In the genomic region with DNA sequence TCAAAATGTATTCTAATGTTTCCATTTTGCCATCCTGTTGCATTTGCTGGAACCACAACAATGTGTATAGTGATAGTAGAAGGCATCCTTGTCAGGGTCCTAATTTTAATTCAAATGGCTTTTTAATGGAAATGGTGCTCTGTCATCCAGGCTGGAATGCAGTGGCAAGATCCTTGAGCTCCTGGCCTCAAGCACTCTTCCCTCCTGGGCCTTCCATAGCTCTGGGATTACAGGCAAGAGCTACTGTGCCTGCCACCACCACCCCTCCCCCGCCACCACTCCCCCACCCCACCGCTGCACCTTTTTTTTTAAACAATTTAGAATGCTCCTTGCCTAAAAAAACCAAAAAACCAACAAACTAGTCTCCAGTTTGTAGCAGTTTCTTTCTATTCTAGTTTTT, we compare ENCODE assay signal across 29 cellular contexts. TPM values are rescaled to one million over a fixed set of nuclear protein-coding genes. Genes with fewer than 3 reads are reported as not detected.
DNase-seq lines count a peak whose midpoint lies in the region; TF ChIP-seq lines count a peak whose summit lies in the region.
"Had no signal": no experiment of that assay in that cellular context is flagged by ENCODE, and none has a peak within 500 bp of the region (broad histone marks: within the 10 kb centered on the region; RNA-seq: fewer than 3 reads in every experiment).

No MANE protein-coding gene starts in this region.

- no peak overlapping the region for H3K27ac ChIP-seq in endodermal cell (ENCODE audit: low read depth, low read length)
- H3K27ac ChIP-seq: 22Rv1, KMS-11, PC-9, SJSA1 had no signal

- no peak overlapping the region for H3K4me3 ChIP-seq in endodermal cell (ENCODE audit: low read length)
- H3K4me3 ChIP-seq: HAP-1, PC-9, SJSA1 had no signal

- H3K36me3 Mint-ChIP-seq in endodermal cell (ENCODE audit: low read depth) = no peaks in the 10 kb centered on the region
- no peaks in the 10 kb centered on the region for H3K36me3 Mint-ChIP-seq in activated CD4-positive, alpha-beta T cell treated with anti-CD3 and anti-CD28 coated beads, Interleukin-2, amount 10 ng/mL, durations not matched to agents 7 days and 5 days (ENCODE audit: low read depth)
- H3K36me3 Mint-ChIP-seq: CD14-positive monocyte, IgD-negative memory B cell had no signal

- no peaks in the 10 kb centered on the region for H3K27me3 Mint-ChIP-seq in endodermal cell (ENCODE audit: insufficient read depth)
- peaks cover 17% of the 10 kb centered on the region for H3K27me3 Mint-ChIP-seq in activated CD4-positive, alpha-beta T cell treated with anti-CD3 and anti-CD28 coated beads, Interleukin-2, amount 10 ng/mL, durations not matched to agents 7 days and 5 days

- H3K9ac ChIP-seq in endodermal cell (ENCODE audit: extremely low read depth, low read length, poor library complexity, severe bottlenecking) = no peak overlapping the region
- H3K9ac ChIP-seq: KMS-11 had no signal

- DNase-seq in NCI-H82 (lab: John Stamatoyannopoulos, UW) = peak; percentile 3
- no peak for DNase-seq in NCI-H82 treated with DMSO at 0.1 percent for 48 hours (lab: John Stamatoyannopoulos, UW; ENCODE audit: unreplicated experiment)
- peak; percentile 75 for DNase-seq in endodermal cell
- DNase-seq in iPS-NIHi11 (ENCODE audit: low spot score) = peak; percentile 53
- no peak for DNase-seq in NCI-H2196 treated with DMSO at 0.1 percent for 48 hours (lab: John Stamatoyannopoulos, UW; ENCODE audit: unreplicated experiment)
- DNase-seq in activated CD4-positive, alpha-beta T cell treated with anti-CD3 and anti-CD28 coated beads, Interleukin-2, amount 10 ng/mL, durations not matched to agents 7 days and 5 days = no peak
- no peak for DNase-seq in T-helper 2 cell
- DNase-seq in NCI-H1105 (lab: John Stamatoyannopoulos, UW) = no peak
- DNase-seq: ACHN; BE2C; Calu3; DND-41; HFFc6; NCI-H1048; NCI-H1417 treated with DMSO at 0.1 percent for 48 hours; NCI-H1694 treated with DMSO at 0.1 percent for 48 hours; NCI-H2081; NCI-H226; NCI-H510A; NK-92 treated with Interleukin-12 subunit alpha and Interleukin-12 subunit beta, amount 100 ng/mL, for 24 hours; PC-9; Right ventricle myocardium superior; RPMI8226 had no signal

- H3K4me3 Mint-ChIP-seq in endodermal cell = no peak overlapping the region
- no peak overlapping the region for H3K4me3 Mint-ChIP-seq in activated CD4-positive, alpha-beta T cell treated with anti-CD3 and anti-CD28 coated beads, Interleukin-2, amount 10 ng/mL, durations not matched to agents 7 days and 5 days
- H3K4me3 Mint-ChIP-seq: CD14-positive monocyte, HFFc6, IgD-negative memory B cell had no signal

- no peaks in the 10 kb centered on the region for H3K4me1 ChIP-seq in endodermal cell (ENCODE audit: control insufficient read depth, insufficient read depth, low read length)
- H3K4me1 ChIP-seq: BE2C, HAP-1, SJSA1 had no signal

- POLR2A ChIA-PET in activated CD4-positive, alpha-beta T cell treated with anti-CD3 and anti-CD28 coated beads, Interleukin-2, amount 10 ng/mL, durations not matched to agents 7 days and 5 days (lab: Charles Lee) = no interaction called here

- TF ChIP-seq CTCF in endodermal cell (conservative IDR thresholded peaks at IDR 0.05) = no peak

- peaks cover 24% of the 10 kb centered on the region for H3K4me1 Mint-ChIP-seq in endodermal cell
- peaks cover 42% of the 10 kb centered on the region for H3K4me1 Mint-ChIP-seq in activated CD4-positive, alpha-beta T cell treated with anti-CD3 and anti-CD28 coated beads, Interleukin-2, amount 10 ng/mL, durations not matched to agents 7 days and 5 days
- H3K4me1 Mint-ChIP-seq: IgD-negative memory B cell had no signal

- CTCF ChIA-PET in activated CD4-positive, alpha-beta T cell treated with anti-CD3 and anti-CD28 coated beads, Interleukin-2, amount 10 ng/mL, durations not matched to agents 7 days and 5 days (lab: Charles Lee) = no interaction called here

- H3K27me3 ChIP-seq in endodermal cell (ENCODE audit: control insufficient read depth, insufficient read depth, low read length, poor library complexity, severe bottlenecking) = no peaks in the 10 kb centered on the region
- H3K27me3 ChIP-seq: BE2C, SJSA1 had no signal

- no peaks in the 10 kb centered on the region for H3K9me3 Mint-ChIP-seq in endodermal cell
- H3K9me3 Mint-ChIP-seq in activated CD4-positive, alpha-beta T cell treated with anti-CD3 and anti-CD28 coated beads, Interleukin-2, amount 10 ng/mL, durations not matched to agents 7 days and 5 days = peaks cover 2% of the 10 kb centered on the region
- H3K9me3 Mint-ChIP-seq: HFFc6, IgD-negative memory B cell had no signal

- H3K9me3 ChIP-seq in endodermal cell (ENCODE audit: control insufficient read depth, low read length) = no peaks in the 10 kb centered on the region
- H3K9me3 ChIP-seq: BE2C, HAP-1, SJSA1 had no signal

- WGBS in endodermal cell (ENCODE audit: insufficient coverage in 1 of 2, insufficient read length in 1 of 2), 2 experiments = 21% methylated on average over 2 of the region's 2 CpGs; no CpG with 5 or more reads in 1 of the 2 experiments

- H3K36me3 ChIP-seq in endodermal cell (ENCODE audit: control insufficient read depth, insufficient read depth, low read length) = no peaks in the 10 kb centered on the region
- H3K36me3 ChIP-seq: BE2C, HAP-1, SJSA1 had no signal

- H3K27ac Mint-ChIP-seq in endodermal cell = no peak overlapping the region
- no peak overlapping the region for H3K27ac Mint-ChIP-seq in activated CD4-positive, alpha-beta T cell treated with anti-CD3 and anti-CD28 coated beads, Interleukin-2, amount 10 ng/mL, durations not matched to agents 7 days and 5 days
- H3K27ac Mint-ChIP-seq: CD14-positive monocyte, HFFc6, IgD-negative memory B cell had no signal

RNA-seq across cellular contexts. Expression of a gene that starts 15.2 kb away (rescaled TPM):
- not detected for total RNA-seq in endodermal cell
- polyA plus RNA-seq in endodermal cell (2013, experiment 1 of 2) = not detected
- polyA plus RNA-seq in endodermal cell (2013, experiment 2 of 2) = not detected
- total RNA-seq in activated CD4-positive, alpha-beta T cell treated with anti-CD3 and anti-CD28 coated beads, Interleukin-2, amount 10 ng/mL, durations not matched to agents 7 days and 5 days = not detected
- total RNA-seq: Calu3, HFFc6, PC-9, Right ventricle myocardium superior, SJSA1 had no signal
- polyA plus RNA-seq: CD14-positive monocyte, IgD-negative memory B cell had no signal

Comparison
In these comparisons a context has a peak if more than half of its experiments do, and no peak if none do; other contexts are left out.
1. DNase-seq: peak in NCI-H82 (single experiment), endodermal cell (single experiment) and iPS-NIHi11 (single experiment); none in NCI-H82 treated with DMSO at 0.1 percent for 48 hours (single experiment), NCI-H2196 treated with DMSO at 0.1 percent for 48 hours (single experiment), activated CD4-positive, alpha-beta T cell treated with anti-CD3 and anti-CD28 coated beads, Interleukin-2, amount 10 ng/mL, durations not matched to agents 7 days and 5 days (single experiment), T-helper 2 cell (0 of 5) and NCI-H1105 (single experiment).